Comparison of ENCODE assay signal across 9 cellular contexts in the genomic region with DNA sequence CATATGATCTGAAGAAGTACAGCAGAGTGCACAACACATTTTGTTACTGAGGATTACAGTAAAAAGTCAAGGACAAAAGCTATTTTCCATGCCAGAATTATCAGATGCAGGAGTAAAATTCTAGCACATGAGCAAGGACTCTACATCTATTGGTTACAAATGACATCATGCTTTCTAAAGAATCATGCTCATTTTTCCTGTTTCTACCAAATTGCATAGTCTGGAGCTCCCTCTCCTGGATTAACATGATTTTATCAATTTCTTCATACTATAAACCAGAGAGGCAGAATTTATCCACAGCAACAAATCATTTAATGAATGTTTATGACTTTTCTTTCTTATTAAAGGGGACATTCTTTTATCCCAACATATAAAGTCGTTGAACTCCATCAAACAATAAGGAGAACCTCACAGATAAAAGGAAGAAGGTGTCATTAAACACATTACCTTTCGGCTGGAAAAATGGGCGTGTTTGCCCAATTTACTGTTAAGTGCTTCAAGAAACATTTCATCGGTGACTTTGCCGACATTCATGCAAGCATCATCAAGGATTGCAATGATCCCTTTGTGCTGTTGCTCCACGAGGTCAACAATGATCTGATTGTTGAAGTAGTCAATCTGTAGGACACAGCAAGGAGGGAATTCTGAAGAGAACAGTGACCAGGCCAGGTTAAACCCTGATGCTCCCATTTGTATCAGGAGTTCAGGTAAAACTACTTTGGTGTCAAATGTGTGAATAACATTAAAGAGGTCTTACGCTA.
DNase-seq lines count a peak whose midpoint lies in the region; ATAC-seq and TF ChIP-seq lines count a peak whose summit lies in the region.
"Had no signal": no experiment of that assay in that cellular context is flagged by ENCODE, and none has a peak within 500 bp of the region (broad histone marks: within the 10 kb centered on the region; RNA-seq: fewer than 3 reads in every experiment).

No MANE protein-coding gene starts in this region.

- H3F3A ChIP-seq in PC-3 (ENCODE audit: low read length, unreplicated experiment), result no peaks in the 10 kb centered on the region

- no peak overlapping the region for H3K4ac ChIP-seq in mesenchymal stem cell (ENCODE audit: low read depth in 1 of 2, low read length in 2 of 2)

- H2BK12ac ChIP-seq in mesenchymal stem cell (ENCODE audit: low read length in 2 of 2), result no peak overlapping the region

- H2BK120ac ChIP-seq in mesenchymal stem cell (ENCODE audit: low read depth, low read length), result no peak overlapping the region

- H2BK15ac ChIP-seq in mesenchymal stem cell (ENCODE audit: low read depth, poor library complexity, severe bottlenecking), result no peak overlapping the region

- H4K91ac ChIP-seq in mesenchymal stem cell (ENCODE audit: low read length), result no peak overlapping the region

- peaks cover 3 to 9% of the 10 kb centered on the region in 2 donors for H3K4me1 Mint-ChIP-seq in effector memory CD8-positive, alpha-beta T cell (ENCODE audit: low read depth in 2 of 2)
- no peaks in the 10 kb centered on the region for H3K4me1 Mint-ChIP-seq in stimulated activated memory B cell treated with anti-CD40 and anti-IgM and Interleukin-4, amounts not matched to agents 10 μg/mL and 1 μg/mL and 100 μg/mL, for 72 hours

- BruUV-seq in PC-3 (replicated peaks; lab: Mats Ljungman, UMichigan), result no TSS peak

- no peak overlapping the region for H3K18ac ChIP-seq in mesenchymal stem cell (ENCODE audit: low read depth in 1 of 2, low read length in 2 of 2)

- intact Hi-C loops in PC-3 (cut with micrococcal nuclease), result loop anchor here (1.0 to 5.0 kb wide), 3 partner anchors 79 to 273 kb away; no protein-coding TSS in a partner anchor

- POLR2A ChIA-PET in PC-3 (lab: Charles Lee; ENCODE audit: unreplicated experiment), result no interaction called here

- H3K9ac ChIP-seq in Karpas-422 (ENCODE audit: low read length) (no peak overlapping the region), PC-3 (ENCODE audit: low read length) (no peak overlapping the region), mesenchymal stem cell (ENCODE audit: low read length) (no peak overlapping the region)

- H3K9me2 ChIP-seq in Karpas-422 (replicated peaks; ENCODE audit: insufficient read depth, low read length) (no peaks in the 10 kb centered on the region), PC-3 (replicated peaks; ENCODE audit: low read length) (no peaks in the 10 kb centered on the region)

- 81% methylated on average over 7 of the region's 7 CpGs for WGBS in mesenchymal stem cell

- H2AK5ac ChIP-seq in mesenchymal stem cell (ENCODE audit: low read length, severe bottlenecking), result no peak overlapping the region

- no peaks in the 10 kb centered on the region for H3K27me3 Mint-ChIP-seq in effector memory CD8-positive, alpha-beta T cell
- H3K27me3 Mint-ChIP-seq in stimulated activated memory B cell treated with anti-CD40 and anti-IgM and Interleukin-4, amounts not matched to agents 10 μg/mL and 1 μg/mL and 100 μg/mL, for 72 hours, result no peaks in the 10 kb centered on the region

- H3K14ac ChIP-seq in mesenchymal stem cell (ENCODE audit: low read length in 2 of 2), result no peak overlapping the region

- H3K27me3 ChIP-seq in Karpas-422 (ENCODE audit: low read length) (no peaks in the 10 kb centered on the region), PC-3 (ENCODE audit: low read length) (no peaks in the 10 kb centered on the region), mesenchymal stem cell (ENCODE audit: control insufficient read depth in 1 of 2, insufficient read depth in 1 of 2, low read length in 2 of 2) (no peaks in the 10 kb centered on the region)
- H3K27me3 ChIP-seq: SJCRH30 had no signal

- H4K20me1 ChIP-seq in Karpas-422 (ENCODE audit: insufficient read depth, low read depth, low read length) (no peaks in the 10 kb centered on the region), PC-3 (ENCODE audit: low read length) (no peaks in the 10 kb centered on the region)

- no peaks in the 10 kb centered on the region for H3K36me3 ChIP-seq in Karpas-422 (ENCODE audit: insufficient read depth, low read length)
- no peaks in the 10 kb centered on the region for H3K36me3 ChIP-seq in PC-3 (ENCODE audit: low read depth, low read length)
- H3K36me3 ChIP-seq in mesenchymal stem cell (ENCODE audit: control insufficient read depth in 1 of 2, insufficient read depth in 2 of 2, low read depth in 1 of 2, low read length in 2 of 2), result peaks cover 0 to 39% of the 10 kb centered on the region in 2 experiments
- H3K36me3 ChIP-seq: SJCRH30 had no signal

- peak; percentile 18 for DNase-seq in DMS153 (lab: John Stamatoyannopoulos, UW)
- DNase-seq in Karpas-422, result peak; percentile 81
- DNase-seq in PC-3, result peak; percentile 68
- peak in 1 of 3 experiments; percentile 5 for DNase-seq in effector memory CD8-positive, alpha-beta T cell
- peak; percentile 80 for DNase-seq in mesenchymal stem cell

- CTCF ChIA-PET in PC-3 (lab: Charles Lee), result interaction anchor here (0.7 to 0.8 kb wide), 2 partner anchors 94 to 96 kb away, joined by 3 read pairs; no protein-coding TSS in a partner anchor

- no peak overlapping the region for H2AFZ ChIP-seq in Karpas-422 (ENCODE audit: low read length)
- no peak overlapping the region for H2AFZ ChIP-seq in PC-3 (ENCODE audit: low read length)
- no peak overlapping the region for H2AFZ ChIP-seq in mesenchymal stem cell (ENCODE audit: low read depth, low read length)

- H3K79me1 ChIP-seq in mesenchymal stem cell (replicated peaks; ENCODE audit: low read length, poor library complexity, severe bottlenecking), result no peaks in the 10 kb centered on the region

- no peak overlapping the region for H3K27ac ChIP-seq in Karpas-422 (ENCODE audit: low read length)
- no peak overlapping the region for H3K27ac ChIP-seq in PC-3 (ENCODE audit: low read length)
- no peak overlapping the region for H3K27ac ChIP-seq in mesenchymal stem cell (ENCODE audit: low read length, poor library complexity, severe bottlenecking)
- H3K27ac ChIP-seq: SJCRH30 had no signal

- H3K9me3 Mint-ChIP-seq in effector memory CD8-positive, alpha-beta T cell, result no peaks in the 10 kb centered on the region
- no peaks in the 10 kb centered on the region for H3K9me3 Mint-ChIP-seq in stimulated activated memory B cell treated with anti-CD40 and anti-IgM and Interleukin-4, amounts not matched to agents 10 μg/mL and 1 μg/mL and 100 μg/mL, for 72 hours

- no peak overlapping the region for H3K4me3 Mint-ChIP-seq in effector memory CD8-positive, alpha-beta T cell
- H3K4me3 Mint-ChIP-seq in stimulated activated memory B cell treated with anti-CD40 and anti-IgM and Interleukin-4, amounts not matched to agents 10 μg/mL and 1 μg/mL and 100 μg/mL, for 72 hours, result no peak overlapping the region

- no peaks in the 10 kb centered on the region for H3K79me2 ChIP-seq in Karpas-422 (ENCODE audit: low read length)
- H3K79me2 ChIP-seq in PC-3 (ENCODE audit: low read length), result no peaks in the 10 kb centered on the region

- H3K4me1 ChIP-seq in Karpas-422 (ENCODE audit: low read length) (no peaks in the 10 kb centered on the region), PC-3 (ENCODE audit: insufficient read depth, low read length) (no peaks in the 10 kb centered on the region), mesenchymal stem cell (ENCODE audit: control insufficient read depth, insufficient read depth, low read depth, low read length) (no peaks in the 10 kb centered on the region)
- H3K4me1 ChIP-seq: SJCRH30 had no signal

- no peak overlapping the region for H3K27ac Mint-ChIP-seq in effector memory CD8-positive, alpha-beta T cell
- no peak overlapping the region for H3K27ac Mint-ChIP-seq in stimulated activated memory B cell treated with anti-CD40 and anti-IgM and Interleukin-4, amounts not matched to agents 10 μg/mL and 1 μg/mL and 100 μg/mL, for 72 hours

- peak; percentile 71 for ATAC-seq in PC-3
- peak; percentile 67 for ATAC-seq in effector memory CD8-positive, alpha-beta T cell (replicated peaks)
- no peak for ATAC-seq in stimulated activated memory B cell treated with anti-CD40 and anti-IgM and Interleukin-4, amounts not matched to agents 10 μg/mL and 1 μg/mL and 100 μg/mL, for 72 hours
- no peak for ATAC-seq in HG03280 (IDR thresholded peaks at IDR 0.05; ENCODE audit: unreplicated experiment)
- no peak for ATAC-seq in HG03039 (IDR thresholded peaks at IDR 0.05; ENCODE audit: unreplicated experiment)

- H3K4me3 ChIP-seq in Karpas-422 (ENCODE audit: low read length) (no peak overlapping the region), PC-3 (ENCODE audit: low read length) (no peak overlapping the region), mesenchymal stem cell (ENCODE audit: insufficient read depth in 1 of 2, low read depth in 1 of 2, low read length in 2 of 2) (no peak overlapping the region)
- H3K4me3 ChIP-seq: SJCRH30 had no signal

- no peak overlapping the region for H2BK5ac ChIP-seq in mesenchymal stem cell (ENCODE audit: low read depth, low read length, poor library complexity, severe bottlenecking)

- no peak overlapping the region for H4K8ac ChIP-seq in mesenchymal stem cell (ENCODE audit: low read length)

- TF ChIP-seq CTCF in PC-3 (conservative IDR thresholded peaks at IDR 0.05; ENCODE audit: low read depth, low read length), result peak; percentile 66

- H3K23ac ChIP-seq in mesenchymal stem cell (ENCODE audit: low read length in 2 of 2), result no peak overlapping the region

- H3K36me3 Mint-ChIP-seq in effector memory CD8-positive, alpha-beta T cell (ENCODE audit: insufficient read depth), result no peaks in the 10 kb centered on the region
- H3K36me3 Mint-ChIP-seq in stimulated activated memory B cell treated with anti-CD40 and anti-IgM and Interleukin-4, amounts not matched to agents 10 μg/mL and 1 μg/mL and 100 μg/mL, for 72 hours, result peaks cover 18% of the 10 kb centered on the region

- no peaks in the 10 kb centered on the region for H3K9me3 ChIP-seq in Karpas-422 (ENCODE audit: low read length)
- H3K9me3 ChIP-seq in PC-3 (ENCODE audit: low read length), result no peaks in the 10 kb centered on the region
- H3K9me3 ChIP-seq in mesenchymal stem cell (ENCODE audit: control insufficient read depth, low read length), result no peaks in the 10 kb centered on the region
- H3K9me3 ChIP-seq: SJCRH30 had no signal

- H3K4me2 ChIP-seq in Karpas-422 (ENCODE audit: low read depth, low read length, poor library complexity, severe bottlenecking), result no peak overlapping the region
- H3K4me2 ChIP-seq in PC-3 (ENCODE audit: low read length), result no peak overlapping the region
- no peak overlapping the region for H3K4me2 ChIP-seq in mesenchymal stem cell (ENCODE audit: low read length, poor library complexity, severe bottlenecking)

Comparison
In these comparisons a context has a peak if more than half of its experiments do, and no peak if none do; other contexts are left out.
1. ATAC-seq: peak in PC-3 (single experiment) and effector memory CD8-positive, alpha-beta T cell (single experiment); none in stimulated activated memory B cell treated with anti-CD40 and anti-IgM and Interleukin-4, amounts not matched to agents 10 μg/mL and 1 μg/mL and 100 μg/mL, for 72 hours (single experiment), HG03280 (single experiment) and HG03039 (single experiment).